Comparison of ENCODE assay signal across 11 cellular contexts in genomic region chr3:149547954-149548728, GRCh38.
DNase-seq lines count a peak whose midpoint lies in the region; ATAC-seq and TF ChIP-seq lines count a peak whose summit lies in the region.
"Had no signal": no experiment of that assay in that cellular context is flagged by ENCODE, and none has a peak within 500 bp of the region (broad histone marks: within the 10 kb centered on the region; RNA-seq: fewer than 3 reads in every experiment).

No MANE protein-coding gene starts in this region.

- in situ Hi-C loops in Caki2 (cut with HindIII; ENCODE audit: low pct_unique_long_range_greater_than_20kb, low sequenced_read_pairs) (no loop called here), SK-MEL-5 (cut with HindIII; ENCODE audit: low pct_unique_long_range_greater_than_20kb, low sequenced_read_pairs) (no loop called here)

- peak overlapping the region; percentile 71 for H3K4me2 ChIP-seq in osteoblast (ENCODE audit: insufficient read depth, low read length)

- H3K9me3 ChIP-seq in osteoblast (ENCODE audit: low read depth, low read length) = no peaks in the 10 kb centered on the region

- peaks cover 32% of the 10 kb centered on the region for H3K4me1 ChIP-seq in osteoblast (ENCODE audit: insufficient read depth, low read length)

- TF ChIP-seq CTCF in fibroblast of the aortic adventitia (IDR thresholded peaks at IDR 0.05; ENCODE audit: insufficient read depth, low read length) (no peak), osteoblast (IDR thresholded peaks at IDR 0.05; ENCODE audit: extremely low read depth, low read depth, low read length) (no peak)

- H2AFZ ChIP-seq in osteoblast (ENCODE audit: low read length) = no peak overlapping the region

- peak overlapping the region; percentile 92 for H3K27ac ChIP-seq in osteoblast (ENCODE audit: low read depth, low read length)

- no peak overlapping the region for H3K4me3 Mint-ChIP-seq in T-helper 2 cell treated with Interferon-gamma antibody and Interleukin-4, amounts not matched to agents 5 μg/mL and 100 μg/mL, for 36 hours
- H3K4me3 Mint-ChIP-seq: activated CD8-positive, alpha-beta T cell treated with anti-CD3 and anti-CD28 coated beads for 36 hours had no signal

- peaks cover 20% of the 10 kb centered on the region for H3K27me3 Mint-ChIP-seq in T-helper 2 cell treated with Interferon-gamma antibody and Interleukin-4, amounts not matched to agents 5 μg/mL and 100 μg/mL, for 36 hours (ENCODE audit: low read depth)

- DNase-seq in Caki2 (ENCODE audit: low read depth) (peak; percentile 74), SK-MEL-5 (ENCODE audit: low read depth, low spot score) (peak; percentile 97), fibroblast of the aortic adventitia (ENCODE audit: low read depth) (peak; percentile 98), osteoblast (ENCODE audit: insufficient read length, low spot score, missing footprints) (peak; percentile 73), T-helper 9 cell (no peak), GF-D8 (lab: John Stamatoyannopoulos, UW) (no peak)
- no peak for DNase-seq in T-helper 2 cell treated with Interferon-gamma antibody and Interleukin-4, amounts not matched to agents 5 μg/mL and 100 μg/mL, for 36 hours (ENCODE audit: low spot score)
- DNase-seq: activated CD8-positive, alpha-beta T cell treated with anti-CD3 and anti-CD28 coated beads for 36 hours; glutamatergic neuron; NCI-H1694 had no signal

- no peak overlapping the region for H3K27ac Mint-ChIP-seq in T-helper 2 cell treated with Interferon-gamma antibody and Interleukin-4, amounts not matched to agents 5 μg/mL and 100 μg/mL, for 36 hours
- H3K27ac Mint-ChIP-seq: activated CD8-positive, alpha-beta T cell treated with anti-CD3 and anti-CD28 coated beads for 36 hours had no signal

- H3K36me3 Mint-ChIP-seq in T-helper 2 cell treated with Interferon-gamma antibody and Interleukin-4, amounts not matched to agents 5 μg/mL and 100 μg/mL, for 36 hours (ENCODE audit: low read depth) = no peaks in the 10 kb centered on the region

- H3K79me2 ChIP-seq in osteoblast (ENCODE audit: insufficient read depth, low read length) = peaks cover 64% of the 10 kb centered on the region

- H3K4me3 ChIP-seq in fibroblast of the aortic adventitia (ENCODE audit: low read depth, low read length) (peak overlapping the region; percentile 1), osteoblast (ENCODE audit: insufficient read depth, low read length) (no peak overlapping the region)

- ATAC-seq in HG03571 (IDR thresholded peaks at IDR 0.05; ENCODE audit: unreplicated experiment) = no peak
- ATAC-seq: activated CD8-positive, alpha-beta T cell treated with anti-CD3 and anti-CD28 coated beads for 36 hours had no signal

- no peaks in the 10 kb centered on the region for H3K27me3 ChIP-seq in osteoblast (ENCODE audit: insufficient read depth, low read length)

- no peaks in the 10 kb centered on the region for H3K4me1 Mint-ChIP-seq in T-helper 2 cell treated with Interferon-gamma antibody and Interleukin-4, amounts not matched to agents 5 μg/mL and 100 μg/mL, for 36 hours (ENCODE audit: low read depth)

- H3K9me3 Mint-ChIP-seq in T-helper 2 cell treated with Interferon-gamma antibody and Interleukin-4, amounts not matched to agents 5 μg/mL and 100 μg/mL, for 36 hours = no peaks in the 10 kb centered on the region
- H3K9me3 Mint-ChIP-seq: activated CD8-positive, alpha-beta T cell treated with anti-CD3 and anti-CD28 coated beads for 36 hours had no signal

- peaks cover 20% of the 10 kb centered on the region for H3K36me3 ChIP-seq in osteoblast (ENCODE audit: insufficient read depth, low read length)

- H4K20me1 ChIP-seq in osteoblast (ENCODE audit: insufficient read depth, low read length) = no peaks in the 10 kb centered on the region

Comparison
In these comparisons a context has a peak if more than half of its experiments do, and no peak if none do; other contexts are left out.
1. DNase-seq: peak in Caki2 (single experiment), SK-MEL-5 (single experiment), fibroblast of the aortic adventitia (single experiment) and osteoblast (single experiment); none in T-helper 9 cell (single experiment), GF-D8 (single experiment) and T-helper 2 cell treated with Interferon-gamma antibody and Interleukin-4, amounts not matched to agents 5 μg/mL and 100 μg/mL, for 36 hours (single experiment).